Comparison of ENCODE assay signal across 16 cellular contexts in genomic region chr15:19899021-19899824, GRCh38.
DNase-seq lines count a peak whose midpoint lies in the region; ATAC-seq and TF ChIP-seq lines count a peak whose summit lies in the region.
"Had no signal": no experiment of that assay in that cellular context is flagged by ENCODE, and none has a peak within 500 bp of the region (broad histone marks: within the 10 kb centered on the region; RNA-seq: fewer than 3 reads in every experiment).

No MANE protein-coding gene starts in this region.

- no peak overlapping the region for H3K27ac ChIP-seq in osteoblast (ENCODE audit: low read depth, low read length)
- H3K27ac ChIP-seq: 22Rv1, BLaER1 had no signal

- no peaks in the 10 kb centered on the region for H3K4me1 Mint-ChIP-seq in activated CD8-positive, alpha-beta T cell treated with anti-CD3 and anti-CD28 coated beads, Interleukin-2, amount 10 ng/mL, durations not matched to agents 7 days and 5 days (ENCODE audit: low read depth)
- H3K4me1 Mint-ChIP-seq: CD8-positive, alpha-beta memory T cell had no signal

- no peaks in the 10 kb centered on the region for H4K20me1 ChIP-seq in osteoblast (ENCODE audit: insufficient read depth, low read length)
- H4K20me1 ChIP-seq: BLaER1 had no signal

- no peak overlapping the region for H3K4me2 ChIP-seq in osteoblast (ENCODE audit: insufficient read depth, low read length)
- H3K4me2 ChIP-seq: BLaER1 had no signal

- no peaks in the 10 kb centered on the region for H3K9me3 ChIP-seq in osteoblast (ENCODE audit: low read depth, low read length)
- H3K9me3 ChIP-seq: Caco-2 had no signal

- H3K9me3 Mint-ChIP-seq in activated CD8-positive, alpha-beta T cell treated with anti-CD3 and anti-CD28 coated beads, Interleukin-2, amount 10 ng/mL, durations not matched to agents 7 days and 5 days (ENCODE audit: insufficient read depth), result peaks cover 34% of the 10 kb centered on the region

- H3K79me2 ChIP-seq in osteoblast (ENCODE audit: insufficient read depth, low read length), result no peaks in the 10 kb centered on the region

- DNase-seq in NCI-H748 (lab: John Stamatoyannopoulos, UW; ENCODE audit: unreplicated experiment) (peak; percentile 3), NCI-H748 treated with DMSO at 0.1 percent for 48 hours (lab: John Stamatoyannopoulos, UW) (no peak), ecto neural progenitor cell (ENCODE audit: low spot score) (peak; percentile 12), osteoblast (ENCODE audit: insufficient read length, low spot score, missing footprints) (peak; percentile 8), NCI-H187 treated with DMSO at 0.1 percent for 48 hours (lab: John Stamatoyannopoulos, UW) (no peak)
- DNase-seq in activated CD8-positive, alpha-beta T cell treated with anti-CD3 and anti-CD28 coated beads, Interleukin-2, amount 10 ng/mL, durations not matched to agents 7 days and 5 days, result no peak
- DNase-seq: Caco-2, DMS53, GF-D8, HCEC 1CT, HFFc6 had no signal

- no peaks in the 10 kb centered on the region for H3K36me3 ChIP-seq in osteoblast (ENCODE audit: insufficient read depth, low read length)
- H3K36me3 ChIP-seq: BLaER1 had no signal

- H3K4me3 ChIP-seq in osteoblast (ENCODE audit: insufficient read depth, low read length), result no peak overlapping the region
- H3K4me3 ChIP-seq: BLaER1 had no signal

- H3K36me3 Mint-ChIP-seq in activated CD8-positive, alpha-beta T cell treated with anti-CD3 and anti-CD28 coated beads, Interleukin-2, amount 10 ng/mL, durations not matched to agents 7 days and 5 days (ENCODE audit: low read depth), result peaks cover 8% of the 10 kb centered on the region

- POLR2A ChIA-PET in activated CD8-positive, alpha-beta T cell treated with anti-CD3 and anti-CD28 coated beads, Interleukin-2, amount 10 ng/mL, durations not matched to agents 7 days and 5 days (lab: Charles Lee), result no interaction called here

- no peaks in the 10 kb centered on the region for H3K27me3 Mint-ChIP-seq in activated CD8-positive, alpha-beta T cell treated with anti-CD3 and anti-CD28 coated beads, Interleukin-2, amount 10 ng/mL, durations not matched to agents 7 days and 5 days (ENCODE audit: low read depth)
- H3K27me3 Mint-ChIP-seq: CD8-positive, alpha-beta memory T cell had no signal

- ATAC-seq in activated CD8-positive, alpha-beta T cell treated with anti-CD3 and anti-CD28 coated beads, Interleukin-2, amount 10 ng/mL, durations not matched to agents 7 days and 5 days, result no peak
- ATAC-seq in HG03520 (IDR thresholded peaks at IDR 0.05; ENCODE audit: unreplicated experiment), result no peak
- ATAC-seq: HepG2 had no signal

- no peak overlapping the region for H2AFZ ChIP-seq in osteoblast (ENCODE audit: low read length)

- CTCF ChIA-PET in activated CD8-positive, alpha-beta T cell treated with anti-CD3 and anti-CD28 coated beads, Interleukin-2, amount 10 ng/mL, durations not matched to agents 7 days and 5 days (lab: Charles Lee), result no interaction called here

- TF ChIP-seq CTCF in osteoblast (IDR thresholded peaks at IDR 0.05; ENCODE audit: extremely low read depth, low read depth, low read length), result no peak

- H3K27ac Mint-ChIP-seq in activated CD8-positive, alpha-beta T cell treated with anti-CD3 and anti-CD28 coated beads, Interleukin-2, amount 10 ng/mL, durations not matched to agents 7 days and 5 days, result no peak overlapping the region
- H3K27ac Mint-ChIP-seq: CD8-positive, alpha-beta memory T cell; HFFc6 had no signal

- no peak overlapping the region for H3K4me3 Mint-ChIP-seq in activated CD8-positive, alpha-beta T cell treated with anti-CD3 and anti-CD28 coated beads, Interleukin-2, amount 10 ng/mL, durations not matched to agents 7 days and 5 days
- H3K4me3 Mint-ChIP-seq: CD8-positive, alpha-beta memory T cell; HFFc6 had no signal

- no peaks in the 10 kb centered on the region for H3K4me1 ChIP-seq in osteoblast (ENCODE audit: insufficient read depth, low read length)
- H3K4me1 ChIP-seq: BLaER1, Caco-2 had no signal

- no peaks in the 10 kb centered on the region for H3K27me3 ChIP-seq in osteoblast (ENCODE audit: insufficient read depth, low read length)
- H3K27me3 ChIP-seq: BLaER1 had no signal

Comparison
In these comparisons a context has a peak if more than half of its experiments do, and no peak if none do; other contexts are left out.
1. DNase-seq: peak in NCI-H748 (single experiment), ecto neural progenitor cell (single experiment) and osteoblast (single experiment); none in NCI-H748 treated with DMSO at 0.1 percent for 48 hours (single experiment), NCI-H187 treated with DMSO at 0.1 percent for 48 hours (single experiment) and activated CD8-positive, alpha-beta T cell treated with anti-CD3 and anti-CD28 coated beads, Interleukin-2, amount 10 ng/mL, durations not matched to agents 7 days and 5 days (single experiment).